Comparison of ENCODE assay signal across 27 cellular contexts in genomic region chr7:91239772-91240171, GRCh38. TPM values are rescaled to one million over a fixed set of nuclear protein-coding genes. Genes with fewer than 3 reads are reported as not detected.
DNase-seq lines count a peak whose midpoint lies in the region; ATAC-seq, FAIRE-seq and TF ChIP-seq lines count a peak whose summit lies in the region.
"Had no signal": no experiment of that assay in that cellular context is flagged by ENCODE, and none has a peak within 500 bp of the region (broad histone marks: within the 10 kb centered on the region; RNA-seq: fewer than 3 reads in every experiment).

No MANE protein-coding gene starts in this region.

- FAIRE-seq in pancreas (lab: Jason Lieb, UNC): no peak
- FAIRE-seq: GM12891 had no signal

- H2AFZ ChIP-seq in ACC112 (ENCODE audit: low read length, unreplicated experiment): peak overlapping the region; percentile 91

- H3K79me2 ChIP-seq in ACC112 (ENCODE audit: control insufficient read depth, insufficient read depth, low read length, unreplicated experiment): no peaks in the 10 kb centered on the region

- DNase-seq in SW480 (ENCODE audit: low spot score): peak; percentile 59
- no peak for DNase-seq in left lobe of liver (ENCODE audit: low spot score)
- no peak for DNase-seq in pancreas
- DNase-seq in DMS114 treated with DMSO at 0.1 percent for 48 hours (lab: John Stamatoyannopoulos, UW; ENCODE audit: unreplicated experiment): no peak
- DNase-seq: activated CD4-positive, alpha-beta T cell treated with anti-CD3 and anti-CD28 coated beads for 1 hour; activated CD8-positive, alpha-beta memory T cell treated with anti-CD3 and anti-CD28 coated beads, Interleukin-2, amount 50 U/mL, for 48 hours; activated CD8-positive, alpha-beta T cell treated with anti-CD3 and anti-CD28 coated beads for 36 hours; activated naive CD4-positive, alpha-beta T cell treated with anti-CD3 and anti-CD28 coated beads, Interleukin-2, amount 50 U/mL, for 16 hours; amniotic stem cell; CD4-positive, alpha-beta T cell; DMS 273 treated with DMSO at 0.1 percent for 48 hours; H9; NCI-H1436; NCI-H2081; NCI-H2227 treated with DMSO at 0.1 percent for 48 hours; NCI-H748 treated with DMSO at 0.1 percent for 48 hours; SHP77 treated with DMSO at 0.1 percent for 48 hours; stimulated activated CD4-positive, alpha-beta T cell treated with anti-CD3 and anti-CD28 coated beads, Interleukin-15, amount 100 ng/mL, for 24 hours had no signal

- H3K4me1 ChIP-seq in ACC112 (ENCODE audit: control insufficient read depth, insufficient read depth, low read length, unreplicated experiment): peaks cover 39% of the 10 kb centered on the region
- peaks cover 8 to 24% (median 21%) of the 10 kb centered on the region in 3 donors for H3K4me1 ChIP-seq in pancreas
- H3K4me1 ChIP-seq: prostate gland had no signal

- no peaks in the 10 kb centered on the region for H3K9me3 ChIP-seq in pancreas
- H3K9me3 ChIP-seq: prostate gland had no signal

- H3K4me3 ChIP-seq in ACC112 (ENCODE audit: low read depth, low read length) (peak overlapping the region; percentile 14; the same call in 1 of the 2 replicates), pancreas (no peak overlapping the region)
- H3K4me3 ChIP-seq: prostate gland had no signal

- TF ChIP-seq CTCF in pancreas (IDR thresholded peaks at IDR 0.05): no peak

- H3K27ac ChIP-seq in ACC112 (ENCODE audit: low read depth, low read length): peak overlapping the region; percentile 59
- H3K27ac ChIP-seq in pancreas: peak overlapping the region in 3 of 4 donors; percentile 8 to 80 (median 72)

- intact Hi-C loops in pancreas (cut with DNase I): no loop called here

- ATAC-seq in left lobe of liver: peak; percentile 89
- peak; percentile 63 to 82 (median 71) for ATAC-seq in pancreas
- ATAC-seq in GM21529 (IDR thresholded peaks at IDR 0.05; ENCODE audit: unreplicated experiment): no peak
- ATAC-seq in HG03039 (IDR thresholded peaks at IDR 0.05; ENCODE audit: unreplicated experiment): no peak
- ATAC-seq in HG02759 (IDR thresholded peaks at IDR 0.05; ENCODE audit: unreplicated experiment): no peak
- ATAC-seq: activated CD8-positive, alpha-beta T cell treated with anti-CD3 and anti-CD28 coated beads for 36 hours; activated T-helper 17 cell treated with anti-CD3 and anti-CD28 coated beads, Interleukin-2, amount 50 U/mL, for 72 hours; Panc1; stimulated activated effector memory CD8-positive, alpha-beta T cell treated with anti-CD3 and anti-CD28 coated beads, Interleukin-12 subunit alpha, Interleukin-12 subunit beta, amount 100 ng/mL, for 72 hours had no signal

- 15 to 25% methylated on average over 1 of the region's 1 CpG for WGBS in pancreas, 2 donors

- H3K27me3 ChIP-seq in ACC112 (ENCODE audit: insufficient read depth, low read length) (no peaks in the 10 kb centered on the region), pancreas (no peaks in the 10 kb centered on the region)

- H3K36me3 ChIP-seq in ACC112 (ENCODE audit: insufficient read depth, low read length) (no peaks in the 10 kb centered on the region), pancreas (no peaks in the 10 kb centered on the region)
- H3K36me3 ChIP-seq: prostate gland had no signal

RNA-seq across cellular contexts. Expression of gene FZD1, which starts 24.5 kb away (rescaled TPM):
- total RNA-seq in left lobe of liver (2.0 TPM), pancreas (10 to 100 TPM in 1 of 6 donors, 1 to 10 TPM in 5; 4.3 to 10.5 (median 6.2) TPM)
- polyA plus RNA-seq in pancreas: 1 to 10 TPM; 2.0 to 3.9 TPM

Comparison
In these comparisons a context has a peak if more than half of its experiments do, and no peak if none do; other contexts are left out.
1. ATAC-seq: peak in left lobe of liver (single experiment) and pancreas (4 of 4); none in GM21529 (single experiment), HG03039 (single experiment) and HG02759 (single experiment).